29 cellular contexts compared by ENCODE assay signal in genomic region chr15:60717008-60717407, GRCh38.
"Had no signal": no experiment of that assay in that cellular context is flagged by ENCODE, and none has a peak within 500 bp of the region (broad histone marks: within the 10 kb centered on the region; RNA-seq: fewer than 3 reads in every experiment).

No MANE protein-coding gene starts in this region.

- H3K27ac Mint-ChIP-seq: activated B cell treated with CpG ODN at 0.5 μM for 24 hours; activated CD4-positive, alpha-beta memory T cell treated with anti-CD3 and anti-CD28 coated beads, Interleukin-2, amount 10 ng/mL, durations not matched to agents 7 days and 5 days; activated CD4-positive, alpha-beta T cell treated with anti-CD3 and anti-CD28 coated beads, Interleukin-2, amount 10 ng/mL, durations not matched to agents 24 days and 14 days; activated naive CD4-positive, alpha-beta T cell treated with anti-CD3 and anti-CD28 coated beads, Interleukin-2, amount 10 ng/mL, durations not matched to agents 7 days and 5 days; activated naive CD8-positive, alpha-beta T cell; activated T-cell treated with anti-CD3 and anti-CD28 coated beads, Interleukin-2, amount 50 U/mL, for 72 hours; activated T-helper 2 cell treated with anti-CD3 and anti-CD28 coated beads, Interferon-gamma antibody, Interleukin-2, Interleukin-4, amounts not matched to agents 10 μg/mL and 5 μg/mL and 100 μg/mL, durations not matched to agents 14 hours and 24 hours and 36 hours; dendritic cell treated with granulocyte-macrophage colony-stimulating factor and Interleukin-4, amounts not matched to agents 40 ng/mL and 50 ng/mL, for 4 days; endodermal cell; T-helper 1 cell treated with Interleukin-12 subunit alpha and Interleukin-12 subunit beta and Interleukin-4 antibody, amounts not matched to agents 30 μg/mL and 1 μg/mL, for 36 hours; T-helper 2 cell treated with Interferon-gamma antibody and Interleukin-4, amounts not matched to agents 5 μg/mL and 100 μg/mL, for 36 hours had no signal

- DNase-seq: activated B cell treated with CpG ODN at 0.5 μM for 24 hours; activated CD4-positive, alpha-beta memory T cell treated with anti-CD3 and anti-CD28 coated beads, Interleukin-2, amount 10 ng/mL, durations not matched to agents 7 days and 5 days; activated CD4-positive, alpha-beta T cell treated with anti-CD3 and anti-CD28 coated beads, Interleukin-2, amount 10 ng/mL, durations not matched to agents 24 days and 14 days; activated CD8-positive, alpha-beta memory T cell treated with anti-CD3 and anti-CD28 coated beads, Interleukin-2, amount 50 U/mL, for 48 hours; activated effector memory CD4-positive, alpha-beta T cell treated with anti-CD3 and anti-CD28 coated beads, Interleukin-2, amount 50 U/mL, for 16 hours; activated naive CD4-positive, alpha-beta T cell treated with anti-CD3 and anti-CD28 coated beads, Interleukin-2, amount 10 ng/mL, durations not matched to agents 7 days and 5 days; activated T-cell treated with anti-CD3 and anti-CD28 coated beads for 4 hours; activated T-cell treated with anti-CD3 and anti-CD28 coated beads, Interleukin-2, amount 50 U/mL, for 24 hours; activated T-cell treated with anti-CD3 and anti-CD28 coated beads, Interleukin-2, amount 50 U/mL, for 72 hours; amniotic stem cell; anterior cingulate cortex; brain microvascular endothelial cell; dorsolateral prefrontal cortex; effector memory CD4-positive, alpha-beta T cell; endodermal cell; foreskin fibroblast; head of caudate nucleus; T-cell; T1000; WERI-Rb-1 had no signal

- H3K4me3 ChIP-seq: coronary artery, dorsolateral prefrontal cortex had no signal

- H3K27me3 Mint-ChIP-seq: activated CD4-positive, alpha-beta memory T cell treated with anti-CD3 and anti-CD28 coated beads, Interleukin-2, amount 10 ng/mL, durations not matched to agents 7 days and 5 days; activated CD4-positive, alpha-beta T cell treated with anti-CD3 and anti-CD28 coated beads, Interleukin-2, amount 10 ng/mL, durations not matched to agents 24 days and 14 days; activated naive CD4-positive, alpha-beta T cell treated with anti-CD3 and anti-CD28 coated beads, Interleukin-2, amount 10 ng/mL, durations not matched to agents 7 days and 5 days; activated naive CD8-positive, alpha-beta T cell; activated T-cell treated with anti-CD3 and anti-CD28 coated beads, Interleukin-2, amount 50 U/mL, for 24 hours; central memory CD8-positive, alpha-beta T cell; T-cell had no signal

- H3K9me3 Mint-ChIP-seq: activated B cell treated with CpG ODN at 0.5 μM for 24 hours; activated CD4-positive, alpha-beta memory T cell treated with anti-CD3 and anti-CD28 coated beads, Interleukin-2, amount 10 ng/mL, durations not matched to agents 7 days and 5 days; activated naive CD4-positive, alpha-beta T cell treated with anti-CD3 and anti-CD28 coated beads, Interleukin-2, amount 10 ng/mL, durations not matched to agents 7 days and 5 days; activated T-cell treated with anti-CD3 and anti-CD28 coated beads, Interleukin-2, amount 50 U/mL, for 24 hours; activated T-cell treated with anti-CD3 and anti-CD28 coated beads, Interleukin-2, amount 50 U/mL, for 72 hours; activated T-helper 2 cell treated with anti-CD3 and anti-CD28 coated beads, Interferon-gamma antibody, Interleukin-2, Interleukin-4, amounts not matched to agents 10 μg/mL and 5 μg/mL and 100 μg/mL, durations not matched to agents 14 hours and 24 hours and 36 hours; central memory CD8-positive, alpha-beta T cell; dendritic cell treated with granulocyte-macrophage colony-stimulating factor and Interleukin-4, amounts not matched to agents 40 ng/mL and 50 ng/mL, for 4 days; endodermal cell; T-cell; T-helper 1 cell treated with Interleukin-12 subunit alpha and Interleukin-12 subunit beta and Interleukin-4 antibody, amounts not matched to agents 30 μg/mL and 1 μg/mL, for 36 hours; T-helper 2 cell treated with Interferon-gamma antibody and Interleukin-4, amounts not matched to agents 5 μg/mL and 100 μg/mL, for 36 hours had no signal

- H3K4me3 Mint-ChIP-seq: activated B cell treated with CpG ODN at 0.5 μM for 24 hours; activated CD4-positive, alpha-beta memory T cell treated with anti-CD3 and anti-CD28 coated beads, Interleukin-2, amount 10 ng/mL, durations not matched to agents 7 days and 5 days; activated CD4-positive, alpha-beta T cell treated with anti-CD3 and anti-CD28 coated beads, Interleukin-2, amount 10 ng/mL, durations not matched to agents 24 days and 14 days; activated naive CD4-positive, alpha-beta T cell treated with anti-CD3 and anti-CD28 coated beads, Interleukin-2, amount 10 ng/mL, durations not matched to agents 7 days and 5 days; activated naive CD8-positive, alpha-beta T cell; activated T-cell treated with anti-CD3 and anti-CD28 coated beads, Interleukin-2, amount 50 U/mL, for 24 hours; activated T-cell treated with anti-CD3 and anti-CD28 coated beads, Interleukin-2, amount 50 U/mL, for 72 hours; central memory CD8-positive, alpha-beta T cell; dendritic cell treated with granulocyte-macrophage colony-stimulating factor and Interleukin-4, amounts not matched to agents 40 ng/mL and 50 ng/mL, for 4 days; endodermal cell; T-cell; T-helper 1 cell treated with Interleukin-12 subunit alpha and Interleukin-12 subunit beta and Interleukin-4 antibody, amounts not matched to agents 30 μg/mL and 1 μg/mL, for 36 hours; T-helper 2 cell treated with Interferon-gamma antibody and Interleukin-4, amounts not matched to agents 5 μg/mL and 100 μg/mL, for 36 hours had no signal

- ATAC-seq: activated CD4-positive, CD25-positive, alpha-beta regulatory T cell treated with anti-CD3 and anti-CD28 coated beads, Interleukin-2, amount 50 U/mL, for 24 hours; activated T-cell treated with anti-CD3 and anti-CD28 coated beads, Interleukin-2, amount 50 U/mL, for 72 hours; esophagus mucosa; T-cell had no signal
